ENCODE assay signal across 18 cellular contexts in genomic region chr12:24679135-24679534, GRCh38.
A peak's percentile ranks its signal among the peaks of the same experiment; 100 is the strongest.
DNase-seq lines count a peak whose midpoint lies in the region; FAIRE-seq and TF ChIP-seq lines count a peak whose summit lies in the region.
"Had no signal": no experiment of that assay in that cellular context is flagged by ENCODE, and none has a peak within 500 bp of the region (broad histone marks: within the 10 kb centered on the region; RNA-seq: fewer than 3 reads in every experiment).

No MANE protein-coding gene starts in this region.

- H3K79me2 ChIP-seq in neural progenitor cell (ENCODE audit: low read depth): no peaks in the 10 kb centered on the region

- TF ChIP-seq CTCF in fibroblast of mammary gland (conservative IDR thresholded peaks at IDR 0.05; ENCODE audit: control insufficient read depth, insufficient read depth, low read depth, low read length): no peak
- TF ChIP-seq CTCF in neural progenitor cell (IDR thresholded peaks at IDR 0.05): no peak

- H3K27ac Mint-ChIP-seq in neural progenitor cell: peak overlapping the region; percentile 100
- H3K27ac Mint-ChIP-seq: effector memory CD8-positive, alpha-beta T cell; mesothelial cell of epicardium; stimulated activated naive CD8-positive, alpha-beta T cell treated with anti-CD3 and anti-CD28 coated beads, Interleukin-15, amount 100 ng/mL, for 72 hours had no signal

- H3K9me3 Mint-ChIP-seq in neural progenitor cell: peaks cover 25% of the 10 kb centered on the region
- H3K9me3 Mint-ChIP-seq: effector memory CD8-positive, alpha-beta T cell had no signal

- H3K4me3 Mint-ChIP-seq in neural progenitor cell: peak overlapping the region; percentile 71
- H3K4me3 Mint-ChIP-seq: effector memory CD8-positive, alpha-beta T cell; mesothelial cell of epicardium; stimulated activated naive CD8-positive, alpha-beta T cell treated with anti-CD3 and anti-CD28 coated beads, Interleukin-15, amount 100 ng/mL, for 72 hours had no signal

- no peak overlapping the region for H3K9ac ChIP-seq in neural progenitor cell

- H4K20me1 ChIP-seq in neural progenitor cell (ENCODE audit: low read depth): no peaks in the 10 kb centered on the region

- no peaks in the 10 kb centered on the region for H3F3A ChIP-seq in neural progenitor cell (ENCODE audit: low read depth)

- no peaks in the 10 kb centered on the region for H3K27me3 ChIP-seq in neural progenitor cell
- H3K27me3 ChIP-seq: spleen, vagina had no signal

- H3K9me3 ChIP-seq in neural progenitor cell (ENCODE audit: low read depth): no peaks in the 10 kb centered on the region
- H3K9me3 ChIP-seq: vagina had no signal

- H3K4me3 ChIP-seq in fibroblast of mammary gland (ENCODE audit: control insufficient read depth, low read depth, low read length) (no peak overlapping the region), neural progenitor cell (no peak overlapping the region)
- H3K4me3 ChIP-seq: spleen, vagina had no signal

- H3K27me3 Mint-ChIP-seq in neural progenitor cell (ENCODE audit: insufficient read depth, low read depth): peaks cover 3% of the 10 kb centered on the region
- H3K27me3 Mint-ChIP-seq: effector memory CD8-positive, alpha-beta T cell; stimulated activated naive CD8-positive, alpha-beta T cell treated with anti-CD3 and anti-CD28 coated beads, Interleukin-15, amount 100 ng/mL, for 72 hours had no signal

- H3K4me1 Mint-ChIP-seq in neural progenitor cell: peaks cover 60% of the 10 kb centered on the region
- H3K4me1 Mint-ChIP-seq: stimulated activated naive CD8-positive, alpha-beta T cell treated with anti-CD3 and anti-CD28 coated beads, Interleukin-15, amount 100 ng/mL, for 72 hours had no signal

- peak overlapping the region; percentile 57 for H2AFZ ChIP-seq in neural progenitor cell (replicated peaks)

- peak; percentile 43 for DNase-seq in HCEC 1CT
- peak; percentile 13 for DNase-seq in SKM-1 (lab: John Stamatoyannopoulos, UW; ENCODE audit: unreplicated experiment)
- peak; percentile 62 for DNase-seq in fibroblast of mammary gland (ENCODE audit: low read depth)
- DNase-seq in neural progenitor cell (ENCODE audit: low spot score): peak; percentile 18
- no peak for DNase-seq in RCC 7860 (ENCODE audit: low spot score)
- DNase-seq in GOT3 (lab: John Stamatoyannopoulos, UW): no peak
- no peak for DNase-seq in NCI-H510A treated with DMSO at 0.1 percent for 48 hours (lab: John Stamatoyannopoulos, UW)
- DNase-seq in GDM1 (lab: John Stamatoyannopoulos, UW): no peak
- DNase-seq: activated gamma-delta T cell; effector memory CD8-positive, alpha-beta T cell; glutamatergic neuron; NCI-H1417; spleen; stimulated activated naive CD8-positive, alpha-beta T cell treated with anti-CD3 and anti-CD28 coated beads, Interleukin-15, amount 100 ng/mL, for 72 hours had no signal

- peak overlapping the region; percentile 17 for H3K4me2 ChIP-seq in neural progenitor cell

- FAIRE-seq in RCC 7860 (lab: Jason Lieb, UNC): no peak
- FAIRE-seq: GM18507, islet of Langerhans had no signal

- no peak overlapping the region for H3K27ac ChIP-seq in neural progenitor cell
- H3K27ac ChIP-seq: spleen, vagina had no signal

- H3K36me3 ChIP-seq in neural progenitor cell: no peaks in the 10 kb centered on the region
- H3K36me3 ChIP-seq: spleen, vagina had no signal

- H3K36me3 Mint-ChIP-seq in neural progenitor cell: peaks cover 1% of the 10 kb centered on the region
- H3K36me3 Mint-ChIP-seq: mesothelial cell of epicardium had no signal

- H3K4me1 ChIP-seq in neural progenitor cell: peaks cover 14% of the 10 kb centered on the region
- H3K4me1 ChIP-seq: spleen, vagina had no signal

Comparison
In these comparisons a context has a peak if more than half of its experiments do, and no peak if none do; other contexts are left out.
1. DNase-seq: peak in HCEC 1CT (single experiment), SKM-1 (single experiment), fibroblast of mammary gland (single experiment) and neural progenitor cell (single experiment); none in RCC 7860 (single experiment), GOT3 (single experiment), NCI-H510A treated with DMSO at 0.1 percent for 48 hours (single experiment) and GDM1 (single experiment).